8 cellular contexts compared by ENCODE assay signal in genomic region chr2:62287895-62288589, GRCh38.
DNase-seq lines count a peak whose midpoint lies in the region; ATAC-seq and TF ChIP-seq lines count a peak whose summit lies in the region.

No MANE protein-coding gene starts in this region.

- no peak for TF ChIP-seq CTCF in GM13977 (IDR thresholded peaks at IDR 0.05; ENCODE audit: extremely low read depth, insufficient read depth, missing control alignments)

- DNase-seq in NCI-H2081 (lab: John Stamatoyannopoulos, UW) (peak; percentile 86 to 87), fibroblast of the conjunctiva (ENCODE audit: low read depth) (peak; percentile 32), islet precursor cell (no peak), GM13977 (ENCODE audit: low spot score) (no peak)
- DNase-seq in activated CD4-positive, alpha-beta T cell treated with anti-CD3 and anti-CD28 coated beads, Interleukin-2, amount 50 U/mL, for 1 hour, result peak; percentile 39
- DNase-seq in stimulated activated CD4-positive, alpha-beta T cell treated with anti-CD3 and anti-CD28 coated beads, Interleukin-2, amount 100 ng/mL, for 48 hours, result peak; percentile 29 to 36

- ATAC-seq in GM18517 (IDR thresholded peaks at IDR 0.05; ENCODE audit: unreplicated experiment), result peak; percentile 81
- peak; percentile 60 for ATAC-seq in HG03045 (IDR thresholded peaks at IDR 0.05; ENCODE audit: unreplicated experiment)

- in situ Hi-C loops in GM13977 (cut with MboI; ENCODE audit: low pct_unique_long_range_greater_than_20kb, low sequenced_read_pairs, unreplicated experiment), result no loop called here

Comparison
In these comparisons a context has a peak if more than half of its experiments do, and no peak if none do; other contexts are left out.
1. DNase-seq: peak in NCI-H2081 (2 of 2), activated CD4-positive, alpha-beta T cell treated with anti-CD3 and anti-CD28 coated beads, Interleukin-2, amount 50 U/mL, for 1 hour (single experiment), fibroblast of the conjunctiva (single experiment) and stimulated activated CD4-positive, alpha-beta T cell treated with anti-CD3 and anti-CD28 coated beads, Interleukin-2, amount 100 ng/mL, for 48 hours (2 of 2); none in islet precursor cell (single experiment) and GM13977 (single experiment).